1 cellular context compared by ENCODE assay signal in genomic region chr19:4575978-4576933, GRCh38.
A peak's percentile ranks its signal among the peaks of the same experiment; 100 is the strongest.
TF ChIP-seq lines count a peak whose summit lies in the region.

No MANE protein-coding gene starts in this region.

TF ChIP-seq in K562, 482 proteins besides CTCF, POLR2A, EP300 and RAD21 (continued from another document and continues in another):
- TF ChIP-seq TOE1 (IDR thresholded peaks at IDR 0.05; ENCODE audit: borderline replicate concordance) (peak; percentile 29; the same call in 1 of the 2 replicates), TOE1 (CRISPR knock-in tag; IDR thresholded peaks at IDR 0.05; ENCODE audit: borderline replicate concordance, low read depth) (no peak), REST (CRISPR knock-in tag; IDR thresholded peaks at IDR 0.05; ENCODE audit: low read depth) (no peak), SMARCB1 (IDR thresholded peaks at IDR 0.05; ENCODE audit: insufficient read length, low read depth) (no peak), ZNF354B (CRISPR knock-in tag; IDR thresholded peaks at IDR 0.05) (no peak), HNRNPH1 (optimal IDR thresholded peaks at IDR 0.05; ENCODE audit: low read depth, low read length) (no peak), LEF1 (IDR thresholded peaks at IDR 0.05) (no peak), ZBTB5 (IDR thresholded peaks at IDR 0.05) (peak; percentile 75; the same call in 1 of the 2 replicates), TRIM28 (IDR thresholded peaks at IDR 0.05) (no peak), MAX (CRISPR knock-in tag; IDR thresholded peaks at IDR 0.05) (0 out of 2 replicates have a peak, but pooled peaks have one; percentile 14), CUX1 (CRISPR knock-in tag; IDR thresholded peaks at IDR 0.05) (no peak), FOSL1 (tag; conservative IDR thresholded peaks at IDR 0.05) (no peak), RBM34 (IDR thresholded peaks at IDR 0.05; ENCODE audit: borderline replicate concordance, insufficient read depth, low read length) (no peak), GABPB2 (CRISPR knock-in tag; conservative IDR thresholded peaks at IDR 0.05) (no peak), CBX5 (IDR thresholded peaks at IDR 0.05; ENCODE audit: borderline replicate concordance, low read depth) (no peak), PKNOX1 (IDR thresholded peaks at IDR 0.05) (peak; percentile 29; the same call in 1 of the 2 replicates), C11orf30 (IDR thresholded peaks at IDR 0.05; ENCODE audit: low read depth) (no peak), IRF9 (tag; IDR thresholded peaks at IDR 0.05) (no peak), ETS1 (conservative IDR thresholded peaks at IDR 0.05; ENCODE audit: control insufficient read depth, low read depth, low read length) (no peak), MEF2A (IDR thresholded peaks at IDR 0.05; ENCODE audit: control insufficient read depth, low read depth, low read length) (no peak), ZNF395 (CRISPR knock-in tag; IDR thresholded peaks at IDR 0.05) (0 out of 2 replicates have a peak, but pooled peaks have one; percentile 36), ZNF239 (CRISPR knock-in tag; IDR thresholded peaks at IDR 0.05) (no peak), CCNT2 (IDR thresholded peaks at IDR 0.05; ENCODE audit: borderline replicate concordance, extremely low read depth, insufficient read length, low read depth, low read length) (no peak), TCF7L2 (IDR thresholded peaks at IDR 0.05; ENCODE audit: low read depth, low read length) (no peak), XRCC5 (IDR thresholded peaks at IDR 0.05; ENCODE audit: low read depth, low read length) (peak; percentile 58; the same call in 1 of the 2 replicates), HDAC2 (IDR thresholded peaks at IDR 0.05) (peak; percentile 96), TCFL5 (CRISPR knock-in tag; conservative IDR thresholded peaks at IDR 0.05) (no peak), PATZ1 (CRISPR knock-in tag; IDR thresholded peaks at IDR 0.05; ENCODE audit: borderline replicate concordance) (no peak), PRPF4 (IDR thresholded peaks at IDR 0.05; ENCODE audit: insufficient read depth, low read depth, low read length, poor library complexity, severe bottlenecking) (no peak), SMAD4 (CRISPR knock-in tag; conservative IDR thresholded peaks at IDR 0.05) (no peak), FOXA3 (CRISPR knock-in tag; conservative IDR thresholded peaks at IDR 0.05 in 1 of 2, IDR thresholded peaks at IDR 0.05 in 1 of 2) (no peak), FOXP1 (CRISPR knock-in tag; IDR thresholded peaks at IDR 0.05) (no peak), BCOR (IDR thresholded peaks at IDR 0.05) (peak; percentile 100), CBFA2T3 (IDR thresholded peaks at IDR 0.05) (no peak), MEF2D (tag; conservative IDR thresholded peaks at IDR 0.05; ENCODE audit: low read depth) (no peak), HLTF (IDR thresholded peaks at IDR 0.05) (peak; percentile 77), TARDBP (IDR thresholded peaks at IDR 0.05) (no peak), SMC3 (conservative IDR thresholded peaks at IDR 0.05; ENCODE audit: insufficient read depth, low read depth, low read length) (peak; percentile 73), NR4A1 (CRISPR knock-in tag; IDR thresholded peaks at IDR 0.05) (no peak), NR4A1 (tag; IDR thresholded peaks at IDR 0.05) (no peak), EWSR1 (IDR thresholded peaks at IDR 0.05; ENCODE audit: borderline replicate concordance, low read depth, partially characterized antibody) (no peak)
